12 cellular contexts compared by ENCODE assay signal in genomic region chr6:13419826-13420225, GRCh38.
DNase-seq lines count a peak whose midpoint lies in the region; ATAC-seq, FAIRE-seq and TF ChIP-seq lines count a peak whose summit lies in the region.
"Had no signal": no experiment of that assay in that cellular context is flagged by ENCODE, and none has a peak within 500 bp of the region (broad histone marks: within the 10 kb centered on the region; RNA-seq: fewer than 3 reads in every experiment).

No MANE protein-coding gene starts in this region.

- H3K27me3 Mint-ChIP-seq in H9 (ENCODE audit: low read depth), result no peaks in the 10 kb centered on the region
- H3K27me3 Mint-ChIP-seq: activated CD4-positive, alpha-beta memory T cell treated with anti-CD3 and anti-CD28 coated beads for 36 hours had no signal

- no peak overlapping the region for H2AFZ ChIP-seq in H9 (ENCODE audit: low read length)
- H2AFZ ChIP-seq in GM12878 (ENCODE audit: control insufficient read depth, low read depth, low read length), result no peak overlapping the region
- no peak overlapping the region for H2AFZ ChIP-seq in mesenchymal stem cell (ENCODE audit: low read depth, low read length)
- H2AFZ ChIP-seq: GM23248 had no signal

- peak; percentile 23 for DNase-seq in H9
- no peak for DNase-seq in GM12878 (ENCODE audit: low read depth, low spot score)
- DNase-seq in mesenchymal stem cell, result no peak
- DNase-seq in aorta, result no peak
- DNase-seq in LoVo (ENCODE audit: low spot score), result no peak
- DNase-seq in DMS153 treated with DMSO at 0.1 percent for 48 hours (lab: John Stamatoyannopoulos, UW; ENCODE audit: unreplicated experiment), result no peak
- DNase-seq: activated CD4-positive, alpha-beta memory T cell treated with anti-CD3 and anti-CD28 coated beads for 36 hours; DMS79; GM23248; MM.1S; NCI-H187 had no signal

- no peak for TF ChIP-seq POLR2A in GM12878 (IDR thresholded peaks at IDR 0.05; ENCODE audit: low read depth, low read length)

- H2BK5ac ChIP-seq in H9 (ENCODE audit: insufficient read length, low read length) (no peak overlapping the region), mesenchymal stem cell (ENCODE audit: low read depth, low read length, poor library complexity, severe bottlenecking) (no peak overlapping the region)

- H3K79me2 ChIP-seq in H9 (ENCODE audit: insufficient read depth, low read length), result no peaks in the 10 kb centered on the region; the same call in 1 of the 2 replicates
- H3K79me2 ChIP-seq in GM12878 (ENCODE audit: control insufficient read depth, insufficient read depth, low read length), result peaks cover 31% of the 10 kb centered on the region

- H2BK120ac ChIP-seq in H9 (ENCODE audit: low read depth, low read length, poor library complexity, severe bottlenecking) (no peak overlapping the region), mesenchymal stem cell (ENCODE audit: low read depth, low read length) (no peak overlapping the region)

- H3K27ac Mint-ChIP-seq in H9, result peak overlapping the region in 2 of 3 experiments; percentile 73 to 83; a peak in 4 of 7 replicates
- H3K27ac Mint-ChIP-seq: activated CD4-positive, alpha-beta memory T cell treated with anti-CD3 and anti-CD28 coated beads for 36 hours had no signal

- no peak overlapping the region for H3K18ac ChIP-seq in H9 (ENCODE audit: insufficient read length, low read depth, low read length)
- H3K18ac ChIP-seq in mesenchymal stem cell (ENCODE audit: low read depth in 1 of 2, low read length in 2 of 2), result no peak overlapping the region

- peak; percentile 45; the same call in 2 of the 3 replicates for ATAC-seq in GM12878
- ATAC-seq in aorta (ENCODE audit: low FRiP score), result no peak

- no peak overlapping the region for H2BK15ac ChIP-seq in H9 (ENCODE audit: low read depth, low read length)
- H2BK15ac ChIP-seq in mesenchymal stem cell (ENCODE audit: low read depth, poor library complexity, severe bottlenecking), result no peak overlapping the region

- no peak overlapping the region for H3K4me3 Mint-ChIP-seq in H9
- H3K4me3 Mint-ChIP-seq: activated CD4-positive, alpha-beta memory T cell treated with anti-CD3 and anti-CD28 coated beads for 36 hours had no signal

- peaks cover 53 to 66% of the 10 kb centered on the region in 2 experiments for H3K4me1 Mint-ChIP-seq in H9

- H3K14ac ChIP-seq in H9 (ENCODE audit: insufficient read depth, low read length), result no peak overlapping the region
- H3K14ac ChIP-seq in mesenchymal stem cell (ENCODE audit: low read length in 2 of 2), result no peak overlapping the region

- H2BK20ac ChIP-seq in H9 (ENCODE audit: low read depth, low read length, poor library complexity, severe bottlenecking), result no peak overlapping the region

- no peaks in the 10 kb centered on the region for H4K20me1 ChIP-seq in H9 (ENCODE audit: control insufficient read depth, insufficient read depth, insufficient read length)
- H4K20me1 ChIP-seq in GM12878 (ENCODE audit: control insufficient read depth, insufficient read depth), result no peaks in the 10 kb centered on the region

- no peaks in the 10 kb centered on the region for H3K23me2 ChIP-seq in H9 (ENCODE audit: insufficient read length, low read depth, low read length, poor library complexity, severe bottlenecking)

- no peaks in the 10 kb centered on the region for H3K79me1 ChIP-seq in H9 (ENCODE audit: insufficient read depth, low read depth, low read length, poor library complexity, severe bottlenecking)
- H3K79me1 ChIP-seq in mesenchymal stem cell (replicated peaks; ENCODE audit: low read length, poor library complexity, severe bottlenecking), result peaks cover 1% of the 10 kb centered on the region

- no peak for TF ChIP-seq CTCF in H9 (conservative IDR thresholded peaks at IDR 0.05)
- TF ChIP-seq CTCF in GM12878 (IDR thresholded peaks at IDR 0.05 in 2 of 3, conservative IDR thresholded peaks at IDR 0.05 in 1 of 3; ENCODE audit: control insufficient read depth in 2 of 3, extremely low read depth in 1 of 3, insufficient read depth in 1 of 3, low read depth in 3 of 3, low read length in 3 of 3), result no peak

- H3K27me3 ChIP-seq in H9 (ENCODE audit: insufficient read depth, low read length) (no peaks in the 10 kb centered on the region), GM12878 (replicated peaks in 1 of 2; ENCODE audit: control insufficient read depth in 2 of 2, insufficient read depth in 2 of 2, low read length in 1 of 2) (no peaks in the 10 kb centered on the region), mesenchymal stem cell (ENCODE audit: control insufficient read depth in 1 of 2, insufficient read depth in 1 of 2, low read length in 2 of 2) (no peaks in the 10 kb centered on the region), stomach smooth muscle (ENCODE audit: control insufficient read depth in 1 of 2, insufficient read depth in 2 of 2, low read length in 2 of 2) (no peaks in the 10 kb centered on the region), aorta (ENCODE audit: control insufficient read depth in 1 of 2, insufficient read depth in 2 of 2, low read length in 1 of 2) (no peaks in the 10 kb centered on the region)

- CTCF ChIA-PET in GM12878 (lab: Yijun Ruan, JAX), result interaction anchor here (1.4 kb wide), 1 partner anchor 13 kb away, joined by 4 read pairs; no protein-coding TSS in a partner anchor

- no peak for FAIRE-seq in GM12878 (lab: Jason Lieb, UNC)

- H4K8ac ChIP-seq in H9 (replicated peaks; ENCODE audit: insufficient read length, low read depth, low read length) (no peak overlapping the region), mesenchymal stem cell (ENCODE audit: low read length) (no peak overlapping the region)

- H4K91ac ChIP-seq in H9 (ENCODE audit: insufficient read length, low read depth, low read length), result no peak overlapping the region
- H4K91ac ChIP-seq in mesenchymal stem cell (ENCODE audit: low read length), result peak overlapping the region; percentile 34

- no peak overlapping the region for H3K56ac ChIP-seq in H9 (ENCODE audit: insufficient read length, low read depth, low read length)

- H2AK5ac ChIP-seq in H9 (ENCODE audit: insufficient read length, low read length) (no peak overlapping the region), mesenchymal stem cell (ENCODE audit: low read length, severe bottlenecking) (no peak overlapping the region)

- H3K9me3 ChIP-seq in H9 (ENCODE audit: control insufficient read depth, low read depth, low read length) (no peaks in the 10 kb centered on the region), GM12878 (replicated peaks; ENCODE audit: control insufficient read depth, insufficient read depth, low read length) (no peaks in the 10 kb centered on the region; the same call in 2 of the 3 replicates), mesenchymal stem cell (ENCODE audit: control insufficient read depth, low read length) (no peaks in the 10 kb centered on the region), stomach smooth muscle (ENCODE audit: control insufficient read depth in 2 of 2, low read length in 2 of 2) (no peaks in the 10 kb centered on the region), aorta (ENCODE audit: control insufficient read depth, low read length) (no peaks in the 10 kb centered on the region)

- H3K4me2 ChIP-seq in H9 (ENCODE audit: insufficient read depth, insufficient read length, low read length), result no peak overlapping the region
- H3K4me2 ChIP-seq in GM12878 (ENCODE audit: control insufficient read depth, insufficient read depth), result no peak overlapping the region
- no peak overlapping the region for H3K4me2 ChIP-seq in mesenchymal stem cell (ENCODE audit: low read length, poor library complexity, severe bottlenecking)

- WGBS in H9 (ENCODE audit: extremely low coverage, insufficient read length, low lambda C conversion rate), result no CpG with 5 or more reads among the region's 10 CpGs
- WGBS in GM12878 (ENCODE audit: insufficient coverage, insufficient replicate concordance, low lambda C conversion rate, missing lambda C conversion rate), result 77% methylated on average over 10 of the region's 10 CpGs
- WGBS in mesenchymal stem cell, result 83% methylated on average over 10 of the region's 10 CpGs
- 75 to 85% methylated on average over 10 of the region's 10 CpGs for WGBS in aorta, 2 donors

- H3K9ac ChIP-seq in H9 (ENCODE audit: extremely low read depth, insufficient read length, low read length) (no peak overlapping the region), GM12878 (ENCODE audit: control insufficient read depth, insufficient read depth, low read length) (no peak overlapping the region), mesenchymal stem cell (ENCODE audit: low read length) (no peak overlapping the region), stomach smooth muscle (ENCODE audit: low read length in 2 of 2) (no peak overlapping the region)
- H3K9ac ChIP-seq: GM23248 had no signal

- no peak overlapping the region for H3K27ac ChIP-seq in H9 (ENCODE audit: insufficient read length, low read depth, low read length)
- H3K27ac ChIP-seq in GM12878 (ENCODE audit: control insufficient read depth, insufficient read depth), result no peak overlapping the region; the same call in 1 of the 2 replicates
- no peak overlapping the region for H3K27ac ChIP-seq in mesenchymal stem cell (ENCODE audit: low read length, poor library complexity, severe bottlenecking)
- H3K27ac ChIP-seq in stomach smooth muscle (ENCODE audit: low read length), result peak overlapping the region; percentile 91
- no peak overlapping the region for H3K27ac ChIP-seq in aorta (ENCODE audit: low read depth in 1 of 2, low read length in 2 of 2)
- H3K27ac ChIP-seq: GM23248 had no signal

- POLR2A ChIA-PET in GM12878 (lab: Charles Lee), result no interaction called here

- H2BK12ac ChIP-seq in H9 (ENCODE audit: insufficient read length, low read depth, low read length), result no peak overlapping the region
- H2BK12ac ChIP-seq in mesenchymal stem cell (ENCODE audit: low read length in 2 of 2), result peak overlapping the region in 1 of 2 experiments; percentile 56

- H3K4me3 ChIP-seq in GM12878 (no peak overlapping the region), mesenchymal stem cell (ENCODE audit: insufficient read depth in 1 of 2, low read depth in 1 of 2, low read length in 2 of 2) (no peak overlapping the region), stomach smooth muscle (ENCODE audit: low read length in 2 of 2) (peak overlapping the region in 1 of 2 donors; percentile 40), aorta (ENCODE audit: low read length in 2 of 2) (no peak overlapping the region)
- H3K4me3 ChIP-seq: GM23248 had no signal

- H3K36me3 Mint-ChIP-seq in H9 (ENCODE audit: insufficient read depth in 1 of 3, low read depth in 3 of 3), result peaks cover 0 to 5% (median 0%) of the 10 kb centered on the region in 3 experiments; a peak in 3 of 7 replicates
- H3K36me3 Mint-ChIP-seq: activated CD4-positive, alpha-beta memory T cell treated with anti-CD3 and anti-CD28 coated beads for 36 hours had no signal

- H3K9me3 Mint-ChIP-seq in H9, result no peaks in the 10 kb centered on the region; a peak in 1 of 5 replicates
- H3K9me3 Mint-ChIP-seq: activated CD4-positive, alpha-beta memory T cell treated with anti-CD3 and anti-CD28 coated beads for 36 hours had no signal

- SMC1A ChIA-PET in GM12878 (lab: Charles Lee; ENCODE audit: uncharacterized antibody, unreplicated experiment), result interaction anchor here (0.9 to 17.6 kb wide), 6 partner anchors 8 to 118 kb away, joined by 3 to 240 read pairs (median 4); no protein-coding TSS in a partner anchor

- H3K36me3 ChIP-seq in GM12878 (ENCODE audit: control insufficient read depth in 2 of 2, insufficient read depth in 2 of 2, low read length in 1 of 2), result peaks cover 6 to 20% of the 10 kb centered on the region in 2 experiments
- no peaks in the 10 kb centered on the region for H3K36me3 ChIP-seq in mesenchymal stem cell (ENCODE audit: control insufficient read depth in 1 of 2, insufficient read depth in 2 of 2, low read depth in 1 of 2, low read length in 2 of 2)
- H3K36me3 ChIP-seq in stomach smooth muscle (ENCODE audit: control insufficient read depth in 2 of 2, insufficient read depth in 2 of 2, low read length in 2 of 2), result no peaks in the 10 kb centered on the region
- no peaks in the 10 kb centered on the region for H3K36me3 ChIP-seq in aorta (ENCODE audit: control insufficient read depth in 1 of 2, insufficient read depth in 2 of 2, low read length in 1 of 2)

- RAD21 ChIA-PET in GM12878 (lab: Charles Lee; ENCODE audit: unreplicated experiment), result no interaction called here

- H3K4ac ChIP-seq in H9 (ENCODE audit: low read depth, low read length), result no peak overlapping the region
- no peak overlapping the region for H3K4ac ChIP-seq in mesenchymal stem cell (ENCODE audit: low read depth in 1 of 2, low read length in 2 of 2)

- intact Hi-C loops in GM12878 (cut with micrococcal nuclease; ENCODE audit: unreplicated experiment) (no loop called here), aorta (cut with DNase I) (no loop called here)

- H3K23ac ChIP-seq in H9 (ENCODE audit: insufficient read length, low read depth, low read length) (no peak overlapping the region), mesenchymal stem cell (ENCODE audit: low read length in 2 of 2) (peak overlapping the region in 1 of 2 experiments; percentile 9)

- no peak for TF ChIP-seq EP300 in GM12878 (IDR thresholded peaks at IDR 0.05; ENCODE audit: borderline replicate concordance in 1 of 2, control insufficient read depth in 1 of 2, low read depth in 2 of 2, low read length in 2 of 2)

- no peak overlapping the region for H4K5ac ChIP-seq in H9 (ENCODE audit: insufficient read length, low read depth, low read length)

- BruUV-seq in GM12878 (replicated peaks; lab: Mats Ljungman, UMichigan), result no TSS peak

- H3K4me1 ChIP-seq in H9 (ENCODE audit: insufficient read depth, low read length) (peaks cover 24% of the 10 kb centered on the region; the same call in 1 of the 2 replicates), GM12878 (ENCODE audit: control insufficient read depth, insufficient read depth, low read length) (peaks cover 18% of the 10 kb centered on the region), mesenchymal stem cell (ENCODE audit: control insufficient read depth, insufficient read depth, low read depth, low read length) (peaks cover 8% of the 10 kb centered on the region), stomach smooth muscle (ENCODE audit: control insufficient read depth, insufficient read depth, low read length) (peaks cover 80% of the 10 kb centered on the region), aorta (ENCODE audit: control insufficient read depth in 1 of 2, insufficient read depth in 2 of 2, low read length in 2 of 2) (peaks cover 7 to 8% of the 10 kb centered on the region in 2 donors)

- no peak for TF ChIP-seq RAD21 in GM12878 (IDR thresholded peaks at IDR 0.05; ENCODE audit: insufficient read depth, low read depth, low read length)

- no peak overlapping the region for H3T11ph ChIP-seq in H9 (ENCODE audit: low read length)

- in situ Hi-C loops in GM12878 (cut with MboI), result no loop called here
